26 cellular contexts compared by ENCODE assay signal in genomic region chr9:123617952-123618678, GRCh38.
"Had no signal": no experiment of that assay in that cellular context is flagged by ENCODE, and none has a peak within 500 bp of the region (broad histone marks: within the 10 kb centered on the region; RNA-seq: fewer than 3 reads in every experiment).

No MANE protein-coding gene starts in this region.

- H3K36me3 Mint-ChIP-seq: activated naive CD4-positive, alpha-beta T cell treated with anti-CD3 and anti-CD28 coated beads, Interleukin-2, amount 10 ng/mL, durations not matched to agents 7 days and 5 days had no signal

- H3K4me3 Mint-ChIP-seq: activated CD8-positive, alpha-beta T cell treated with anti-CD3 and anti-CD28 coated beads for 36 hours; activated naive CD4-positive, alpha-beta T cell treated with anti-CD3 and anti-CD28 coated beads, Interleukin-2, amount 10 ng/mL, durations not matched to agents 7 days and 5 days; activated naive CD8-positive, alpha-beta T cell treated with anti-CD3 and anti-CD28 coated beads for 36 hours; activated T-cell treated with anti-CD3 and anti-CD28 coated beads, Interleukin-2, amount 50 U/mL, for 24 hours; central memory CD8-positive, alpha-beta T cell had no signal

- DNase-seq: activated CD4-positive, alpha-beta T cell treated with anti-CD3 and anti-CD28 coated beads, Interleukin-2, amount 50 U/mL, for 1 hour; activated CD4-positive, CD25-positive, alpha-beta regulatory T cell; activated CD8-positive, alpha-beta T cell treated with anti-CD3 and anti-CD28 coated beads for 36 hours; activated gamma-delta T cell; activated naive CD4-positive, alpha-beta T cell treated with anti-CD3 and anti-CD28 coated beads, Interleukin-2, amount 10 ng/mL, durations not matched to agents 7 days and 5 days; activated naive CD8-positive, alpha-beta T cell treated with anti-CD3 and anti-CD28 coated beads for 36 hours; activated T-cell treated with anti-CD3 and anti-CD28 coated beads, Interleukin-2, amount 50 U/mL, for 24 hours; aorta; IMR-90; Kasumi-1; KBM-7; NCI-H1048; NCI-H2029; NCI-H2107; NCI-H2171 treated with DMSO at 0.1 percent for 48 hours; NCI-H226; NCI-H510A; NCI-H526 treated with DMSO at 0.1 percent for 48 hours; NK-92 treated with Interleukin-12 subunit alpha and Interleukin-12 subunit beta, amount 100 ng/mL, for 24 hours; OCI-M1; RPMI8226; SHP77 treated with DMSO at 0.1 percent for 48 hours; T-helper 2 cell; T1000 had no signal

- H3K9me3 Mint-ChIP-seq: activated CD8-positive, alpha-beta T cell treated with anti-CD3 and anti-CD28 coated beads for 36 hours; activated naive CD4-positive, alpha-beta T cell treated with anti-CD3 and anti-CD28 coated beads, Interleukin-2, amount 10 ng/mL, durations not matched to agents 7 days and 5 days; activated naive CD8-positive, alpha-beta T cell treated with anti-CD3 and anti-CD28 coated beads for 36 hours; activated T-cell treated with anti-CD3 and anti-CD28 coated beads, Interleukin-2, amount 50 U/mL, for 24 hours; central memory CD8-positive, alpha-beta T cell had no signal

- H3K27me3 Mint-ChIP-seq: activated CD8-positive, alpha-beta T cell treated with anti-CD3 and anti-CD28 coated beads for 36 hours; activated naive CD4-positive, alpha-beta T cell treated with anti-CD3 and anti-CD28 coated beads, Interleukin-2, amount 10 ng/mL, durations not matched to agents 7 days and 5 days; activated naive CD8-positive, alpha-beta T cell treated with anti-CD3 and anti-CD28 coated beads for 36 hours; activated T-cell treated with anti-CD3 and anti-CD28 coated beads, Interleukin-2, amount 50 U/mL, for 24 hours; central memory CD8-positive, alpha-beta T cell had no signal

- H3K27ac Mint-ChIP-seq: activated CD8-positive, alpha-beta T cell treated with anti-CD3 and anti-CD28 coated beads for 36 hours; activated naive CD4-positive, alpha-beta T cell treated with anti-CD3 and anti-CD28 coated beads, Interleukin-2, amount 10 ng/mL, durations not matched to agents 7 days and 5 days; activated naive CD8-positive, alpha-beta T cell treated with anti-CD3 and anti-CD28 coated beads for 36 hours; activated T-cell treated with anti-CD3 and anti-CD28 coated beads, Interleukin-2, amount 50 U/mL, for 24 hours had no signal

- H3K4me1 Mint-ChIP-seq: activated naive CD4-positive, alpha-beta T cell treated with anti-CD3 and anti-CD28 coated beads, Interleukin-2, amount 10 ng/mL, durations not matched to agents 7 days and 5 days had no signal

- ATAC-seq: activated CD8-positive, alpha-beta T cell treated with anti-CD3 and anti-CD28 coated beads for 36 hours; Panc1 had no signal
